ENCODE assay signal across 8 cellular contexts in the genomic region with DNA sequence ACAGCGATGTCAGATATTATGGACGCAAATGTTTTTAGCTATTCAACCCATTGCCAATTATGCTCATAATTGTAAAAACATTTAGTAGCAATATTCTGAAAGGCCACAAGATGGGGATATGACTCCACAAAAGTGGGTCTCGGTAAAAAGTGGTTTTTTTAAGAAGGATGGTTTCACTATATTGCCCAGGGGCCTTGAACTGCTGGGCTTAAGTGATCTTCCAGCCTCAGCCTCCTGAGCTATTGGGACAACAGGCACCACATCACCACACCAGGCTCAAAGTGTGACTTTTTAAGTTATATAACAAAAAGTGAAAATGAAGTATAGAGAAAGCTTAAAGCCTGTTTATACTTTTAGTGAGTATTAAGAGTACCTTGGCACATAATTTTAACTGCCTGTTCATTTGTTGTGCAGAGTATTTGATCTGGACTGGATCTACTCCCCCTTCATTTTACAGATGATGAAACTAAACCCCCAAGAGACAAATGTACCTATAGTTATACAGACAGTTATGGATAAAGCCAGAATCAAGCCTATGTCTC. TPM values are rescaled to one million over a fixed set of nuclear protein-coding genes. Genes with fewer than 3 reads are reported as not detected.
DNase-seq lines count a peak whose midpoint lies in the region; ATAC-seq lines count a peak whose summit lies in the region.

No MANE protein-coding gene starts in this region.

- H3K4me1 Mint-ChIP-seq in activated naive CD8-positive, alpha-beta T cell treated with anti-CD3 and anti-CD28 coated beads for 36 hours, result peaks cover 49% of the 10 kb centered on the region

- peak; percentile 83 for DNase-seq in CD1c-positive myeloid dendritic cell (ENCODE audit: extremely low spot score)
- DNase-seq in NCI-H446 (lab: John Stamatoyannopoulos, UW), result peak; percentile 45 to 78
- no peak for DNase-seq in activated naive CD8-positive, alpha-beta T cell treated with anti-CD3 and anti-CD28 coated beads for 36 hours
- no peak for DNase-seq in Right ventricle myocardium superior
- DNase-seq in putamen (ENCODE audit: low spot score), result peak; percentile 55

- no peak overlapping the region for H3K4me3 Mint-ChIP-seq in activated naive CD8-positive, alpha-beta T cell treated with anti-CD3 and anti-CD28 coated beads for 36 hours

- peak overlapping the region; percentile 62 for H3K27ac Mint-ChIP-seq in activated naive CD8-positive, alpha-beta T cell treated with anti-CD3 and anti-CD28 coated beads for 36 hours

- H3K36me3 Mint-ChIP-seq in activated naive CD8-positive, alpha-beta T cell treated with anti-CD3 and anti-CD28 coated beads for 36 hours, result peaks cover 18% of the 10 kb centered on the region

- H3K27me3 Mint-ChIP-seq in activated naive CD8-positive, alpha-beta T cell treated with anti-CD3 and anti-CD28 coated beads for 36 hours, result no peaks in the 10 kb centered on the region

- intact Hi-C loops in Right ventricle myocardium superior (cut with DNase I), result no loop called here

- H3K9me3 Mint-ChIP-seq in activated naive CD8-positive, alpha-beta T cell treated with anti-CD3 and anti-CD28 coated beads for 36 hours, result no peaks in the 10 kb centered on the region

- ATAC-seq in GM18502 (IDR thresholded peaks at IDR 0.05; ENCODE audit: poor library complexity, unreplicated experiment) (peak; percentile 77), HG03175 (IDR thresholded peaks at IDR 0.05; ENCODE audit: unreplicated experiment) (peak; percentile 78), Right ventricle myocardium superior (ENCODE audit: poor library complexity) (peak; percentile 74), GM21825 (IDR thresholded peaks at IDR 0.05; ENCODE audit: unreplicated experiment) (no peak)

RNA-seq across cellular contexts. Expression of a gene that starts 9.4 kb away (rescaled TPM):
- 100 to 1,000 TPM; 199 to 200 TPM for total RNA-seq in activated naive CD8-positive, alpha-beta T cell treated with anti-CD3 and anti-CD28 coated beads for 36 hours
- total RNA-seq in Right ventricle myocardium superior, result 77.5 TPM

RNA-seq across cellular contexts. Expression of a gene that starts 10.2 kb away (rescaled TPM):
- total RNA-seq in activated naive CD8-positive, alpha-beta T cell treated with anti-CD3 and anti-CD28 coated beads for 36 hours, result 10 to 100 TPM; 50.1 to 57.1 TPM
- total RNA-seq in Right ventricle myocardium superior, result 17.9 TPM

RNA-seq across cellular contexts. Expression of a gene that starts 40.2 kb away (rescaled TPM):
- total RNA-seq in activated naive CD8-positive, alpha-beta T cell treated with anti-CD3 and anti-CD28 coated beads for 36 hours, result 10 to 100 TPM; 13.5 to 13.6 TPM
- 12.7 TPM for total RNA-seq in Right ventricle myocardium superior

Comparison
In these comparisons a context has a peak if more than half of its experiments do, and no peak if none do; other contexts are left out.
1. DNase-seq: peak in CD1c-positive myeloid dendritic cell (single experiment), NCI-H446 (2 of 2) and putamen (single experiment); none in activated naive CD8-positive, alpha-beta T cell treated with anti-CD3 and anti-CD28 coated beads for 36 hours (single experiment) and Right ventricle myocardium superior (single experiment).